ENCODE assay signal across 14 cellular contexts in genomic region chr13:79869326-79869725, GRCh38.
A peak's percentile ranks its signal among the peaks of the same experiment; 100 is the strongest.
DNase-seq lines count a peak whose midpoint lies in the region; ATAC-seq and TF ChIP-seq lines count a peak whose summit lies in the region.
"Had no signal": no experiment of that assay in that cellular context is flagged by ENCODE, and none has a peak within 500 bp of the region (broad histone marks: within the 10 kb centered on the region; RNA-seq: fewer than 3 reads in every experiment).

No MANE protein-coding gene starts in this region.

- no peaks in the 10 kb centered on the region for H3K9me3 ChIP-seq in SK-N-SH
- H3K9me3 ChIP-seq: heart left ventricle had no signal

- no peak overlapping the region for H3K4me2 ChIP-seq in SK-N-SH

- POLR2A ChIA-PET in SK-N-SH (lab: Yijun Ruan, JAX), result no interaction called here
- POLR2A ChIA-PET in HEK293T (lab: Yijun Ruan, JAX), result no interaction called here

- CTCF ChIA-PET in SK-N-SH (lab: Yijun Ruan, JAX) (interaction anchor here (1.2 kb wide), 1 partner anchor 15 kb away, joined by 3 read pairs; no protein-coding TSS in a partner anchor), HEK293T (lab: Yijun Ruan, JAX) (no interaction called here)

- H3K9ac ChIP-seq in SK-N-SH, result no peak overlapping the region

- H3K27me3 ChIP-seq in SK-N-SH (ENCODE audit: insufficient read depth), result no peaks in the 10 kb centered on the region
- H3K27me3 ChIP-seq: heart left ventricle had no signal

- TF ChIP-seq CTCF in SK-N-SH (IDR thresholded peaks at IDR 0.05), result no peak
- TF ChIP-seq CTCF in astrocyte of the spinal cord (IDR thresholded peaks at IDR 0.05; ENCODE audit: low read depth, low read length), result no peak

- peak; percentile 41; the same call in 1 of the 3 replicates for ATAC-seq in SK-N-SH treated with all-trans-retinoic acid at 6 μM for 48 hours
- no peak for ATAC-seq in HG03460 (IDR thresholded peaks at IDR 0.05; ENCODE audit: unreplicated experiment)
- ATAC-seq in GM21447 (IDR thresholded peaks at IDR 0.05; ENCODE audit: unreplicated experiment), result no peak
- no peak for ATAC-seq in GM18502 (IDR thresholded peaks at IDR 0.05; ENCODE audit: poor library complexity, unreplicated experiment)
- ATAC-seq: heart left ventricle; naive thymus-derived CD4-positive, alpha-beta T cell had no signal

- peaks cover 3 to 5% of the 10 kb centered on the region in 2 experiments; a peak in 2 of 4 replicates for H3K4me1 ChIP-seq in SK-N-SH (ENCODE audit: control insufficient read depth in 1 of 2, insufficient read depth in 2 of 2, low read depth in 1 of 2, low read length in 1 of 2)

- H3K4me3 ChIP-seq in SK-N-SH (ENCODE audit: low read depth in 2 of 2, low read length in 1 of 2), result no peak overlapping the region
- H3K4me3 ChIP-seq in astrocyte of the spinal cord (ENCODE audit: low read depth, low read length), result no peak overlapping the region
- H3K4me3 ChIP-seq: heart left ventricle had no signal

- in situ Hi-C loops in astrocyte of the spinal cord (cut with HindIII; ENCODE audit: low sequenced_read_pairs), result no loop called here

- no peaks in the 10 kb centered on the region for H4K20me1 ChIP-seq in SK-N-SH (ENCODE audit: insufficient read depth)

- H3K9me2 ChIP-seq in SK-N-SH, result no peaks in the 10 kb centered on the region

- no peak for TF ChIP-seq EP300 in SK-N-SH (IDR thresholded peaks at IDR 0.05; ENCODE audit: borderline replicate concordance in 1 of 2, low read depth in 1 of 2, low read length in 1 of 2)

- 89% methylated on average over 2 of the region's 2 CpGs for WGBS in SK-N-SH (ENCODE audit: low lambda C conversion rate)

- H2AFZ ChIP-seq in SK-N-SH (ENCODE audit: low read depth), result no peak overlapping the region

- H3K79me2 ChIP-seq in SK-N-SH (ENCODE audit: insufficient read depth), result no peaks in the 10 kb centered on the region

- no peak for DNase-seq in SK-N-SH
- peak; percentile 40 for DNase-seq in astrocyte of the spinal cord (ENCODE audit: low read depth, low spot score)
- DNase-seq in kidney glomerular epithelial cell (lab: John Stamatoyannopoulos, UW), result peak; percentile 16
- no peak for DNase-seq in HEK293T (ENCODE audit: extremely low spot score)
- DNase-seq: activated CD4-positive, alpha-beta T cell treated with anti-CD3 and anti-CD28 coated beads for 4 hours; heart left ventricle; KG1; naive thymus-derived CD4-positive, alpha-beta T cell; NCI-H774; stimulated activated naive CD4-positive, alpha-beta T cell had no signal

- no peaks in the 10 kb centered on the region for H3F3A ChIP-seq in SK-N-SH (replicated peaks; ENCODE audit: insufficient read depth)

- H3K36me3 ChIP-seq in SK-N-SH (replicated peaks in 1 of 2; ENCODE audit: control insufficient read depth in 1 of 2, insufficient read depth in 2 of 2, low read length in 1 of 2), result no peaks in the 10 kb centered on the region
- H3K36me3 ChIP-seq: heart left ventricle had no signal

- H3K27ac ChIP-seq in SK-N-SH (ENCODE audit: low read depth in 2 of 2, low read length in 1 of 2), result no peak overlapping the region
- H3K27ac ChIP-seq: heart left ventricle had no signal

- no peak for TF ChIP-seq RAD21 in SK-N-SH (IDR thresholded peaks at IDR 0.05; ENCODE audit: low read length)

TF ChIP-seq in SK-N-SH treated with all-trans-retinoic acid at 6 μM for 48 hours, 23 proteins besides CTCF, POLR2A, EP300 and RAD21:
- no peak for TF ChIP-seq ZFP3 (CRISPR knock-in tag; IDR thresholded peaks at IDR 0.05)
- TF ChIP-seq SNAI2 (CRISPR knock-in tag; IDR thresholded peaks at IDR 0.05), result no peak
- TF ChIP-seq TSHZ2 (CRISPR knock-in tag; IDR thresholded peaks at IDR 0.05), result no peak

TF ChIP-seq in SK-N-SH, 30 proteins besides CTCF, POLR2A, EP300 and RAD21 (continues in another document):
- no peak for TF ChIP-seq TAF1 (IDR thresholded peaks at IDR 0.05; ENCODE audit: borderline replicate concordance, low read depth, low read length)
- no peak for TF ChIP-seq JUND (IDR thresholded peaks at IDR 0.05)
- TF ChIP-seq FOXJ3 (CRISPR knock-in tag; IDR thresholded peaks at IDR 0.05), result no peak
- no peak for TF ChIP-seq FOSL2 (IDR thresholded peaks at IDR 0.05; ENCODE audit: borderline replicate concordance, low read depth)
- no peak for TF ChIP-seq TCF12 (IDR thresholded peaks at IDR 0.05)
- TF ChIP-seq MEF2A (IDR thresholded peaks at IDR 0.05; ENCODE audit: borderline replicate concordance, low read depth), result no peak
- TF ChIP-seq NFIC (IDR thresholded peaks at IDR 0.05; ENCODE audit: borderline replicate concordance), result no peak
- TF ChIP-seq TEAD4 (IDR thresholded peaks at IDR 0.05; ENCODE audit: borderline replicate concordance, insufficient read depth), result no peak
- no peak for TF ChIP-seq IRF3 (IDR thresholded peaks at IDR 0.05; ENCODE audit: low read depth, low read length)
- no peak for TF ChIP-seq SMC3 (IDR thresholded peaks at IDR 0.05; ENCODE audit: low read depth, low read length)
- no peak for TF ChIP-seq CHD2 (IDR thresholded peaks at IDR 0.05; ENCODE audit: low read length, partially characterized antibody)
- no peak for TF ChIP-seq YY1 (IDR thresholded peaks at IDR 0.05; ENCODE audit: low read depth)
- TF ChIP-seq POLR2AphosphoS5 (IDR thresholded peaks at IDR 0.05; ENCODE audit: low read depth, low read length), result no peak
- no peak for TF ChIP-seq RCOR1 (IDR thresholded peaks at IDR 0.05; ENCODE audit: low read length)

TF ChIP-seq in HEK293T, 16 proteins besides CTCF, POLR2A, EP300 and RAD21:
- TF ChIP-seq SP1 (IDR thresholded peaks at IDR 0.05), result no peak
- TF ChIP-seq BHLHE40 (IDR thresholded peaks at IDR 0.05; ENCODE audit: borderline replicate concordance), result no peak
- no peak for TF ChIP-seq ELF4 (IDR thresholded peaks at IDR 0.05)
- TF ChIP-seq PKNOX1 (IDR thresholded peaks at IDR 0.05), result no peak
- TF ChIP-seq NFRKB (IDR thresholded peaks at IDR 0.05), result no peak
- TF ChIP-seq SUZ12 (IDR thresholded peaks at IDR 0.05), result no peak
- TF ChIP-seq FOXK2 (IDR thresholded peaks at IDR 0.05), result no peak
- TF ChIP-seq TARDBP (IDR thresholded peaks at IDR 0.05), result no peak
- no peak for TF ChIP-seq LEF1 (IDR thresholded peaks at IDR 0.05; ENCODE audit: borderline replicate concordance)
- TF ChIP-seq ARNT (IDR thresholded peaks at IDR 0.05), result no peak

Comparison
In these comparisons a context has a peak if more than half of its experiments do, and no peak if none do; other contexts are left out.
1. DNase-seq: peak in astrocyte of the spinal cord (single experiment) and kidney glomerular epithelial cell (single experiment); none in SK-N-SH (single experiment) and HEK293T (single experiment).